In the genomic region with DNA sequence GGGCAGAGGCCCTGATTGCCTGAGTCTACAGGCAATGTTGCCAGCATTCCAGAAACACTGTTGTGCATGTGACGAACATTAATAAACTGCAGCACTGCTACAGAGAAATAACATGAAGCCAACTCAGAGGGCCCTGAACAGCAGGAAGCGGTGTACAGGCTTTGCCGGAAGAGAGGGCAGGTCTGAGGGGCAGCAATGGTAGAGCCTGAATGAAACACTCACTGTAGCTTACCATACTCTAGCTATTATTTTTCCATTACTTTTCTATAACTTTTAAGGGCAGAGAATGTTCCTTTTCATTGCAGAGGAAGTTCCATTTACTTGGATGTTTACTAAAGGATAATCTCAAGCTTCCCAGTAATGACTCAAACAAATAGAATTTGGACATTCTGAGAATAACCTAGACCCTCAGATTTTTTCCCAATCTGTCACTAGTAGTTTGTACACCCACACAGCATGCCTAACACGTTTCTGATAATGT, we compare ENCODE assay signal across 17 cellular contexts.
DNase-seq lines count a peak whose midpoint lies in the region; ATAC-seq, FAIRE-seq and TF ChIP-seq lines count a peak whose summit lies in the region.
"Had no signal": no experiment of that assay in that cellular context is flagged by ENCODE, and none has a peak within 500 bp of the region (broad histone marks: within the 10 kb centered on the region; RNA-seq: fewer than 3 reads in every experiment).

No MANE protein-coding gene starts in this region.

- H3K79me1 ChIP-seq in mesenchymal stem cell (replicated peaks; ENCODE audit: low read length, poor library complexity, severe bottlenecking) = no peaks in the 10 kb centered on the region

- H3K9me2 ChIP-seq in GM23338 (ENCODE audit: insufficient read depth) = no peaks in the 10 kb centered on the region

- peak overlapping the region; percentile 82 for H3K27ac Mint-ChIP-seq in chondrocyte (ENCODE audit: unreplicated experiment)
- H3K27ac Mint-ChIP-seq in GM23338 = no peak overlapping the region
- H3K27ac Mint-ChIP-seq: activated T-cell treated with anti-CD3 and anti-CD28 coated beads, Interleukin-2, amount 50 U/mL, for 72 hours had no signal

- H3K27ac ChIP-seq in ACC112 (ENCODE audit: low read depth, low read length) (peak overlapping the region; percentile 93), mesenchymal stem cell (ENCODE audit: low read length, poor library complexity, severe bottlenecking) (peak overlapping the region; percentile 48), GM23338 (ENCODE audit: low read depth) (no peak overlapping the region)
- H3K27ac ChIP-seq: testis had no signal

- no peak overlapping the region for H2AK5ac ChIP-seq in mesenchymal stem cell (ENCODE audit: low read length, severe bottlenecking)

- TF ChIP-seq CTCF in chondrocyte (IDR thresholded peaks at IDR 0.05) (no peak), GM23338 (conservative IDR thresholded peaks at IDR 0.05; ENCODE audit: low read depth in 2 of 2) (no peak)

- H3K36me3 Mint-ChIP-seq in chondrocyte (ENCODE audit: low read depth) = no peaks in the 10 kb centered on the region
- no peaks in the 10 kb centered on the region for H3K36me3 Mint-ChIP-seq in GM23338 (ENCODE audit: low read depth)

- H3K4me1 ChIP-seq in ACC112 (ENCODE audit: control insufficient read depth, insufficient read depth, low read length, unreplicated experiment) (peaks cover 20% of the 10 kb centered on the region), mesenchymal stem cell (ENCODE audit: control insufficient read depth, insufficient read depth, low read depth, low read length) (peaks cover 13% of the 10 kb centered on the region), GM23338 (ENCODE audit: insufficient read depth) (peaks cover 22% of the 10 kb centered on the region)
- H3K4me1 ChIP-seq: testis had no signal

- no peaks in the 10 kb centered on the region for H3K9me3 ChIP-seq in mesenchymal stem cell (ENCODE audit: control insufficient read depth, low read length)
- H3K9me3 ChIP-seq: testis had no signal

- H3K4me3 ChIP-seq in ACC112 (ENCODE audit: low read depth, low read length) (peak overlapping the region; percentile 44; the same call in 1 of the 2 replicates), mesenchymal stem cell (ENCODE audit: insufficient read depth in 1 of 2, low read depth in 1 of 2, low read length in 2 of 2) (no peak overlapping the region), GM23338 (no peak overlapping the region)
- H3K4me3 ChIP-seq: skin epidermis, testis had no signal

- peak overlapping the region; percentile 64 to 95 for H3K18ac ChIP-seq in mesenchymal stem cell (ENCODE audit: low read depth in 1 of 2, low read length in 2 of 2)

- H3K36me3 ChIP-seq in ACC112 (ENCODE audit: insufficient read depth, low read length) = no peaks in the 10 kb centered on the region
- no peaks in the 10 kb centered on the region for H3K36me3 ChIP-seq in mesenchymal stem cell (ENCODE audit: control insufficient read depth in 1 of 2, insufficient read depth in 2 of 2, low read depth in 1 of 2, low read length in 2 of 2)
- H3K36me3 ChIP-seq in GM23338 (ENCODE audit: insufficient read depth) = no peaks in the 10 kb centered on the region

- H3K4me2 ChIP-seq in mesenchymal stem cell (ENCODE audit: low read length, poor library complexity, severe bottlenecking) (no peak overlapping the region), GM23338 (no peak overlapping the region)

- H3F3A ChIP-seq in GM23338 (replicated peaks; ENCODE audit: low read depth) = no peaks in the 10 kb centered on the region

- H3K4me1 Mint-ChIP-seq in chondrocyte (ENCODE audit: low read depth) (peaks cover 22% of the 10 kb centered on the region), GM23338 (peaks cover 30% of the 10 kb centered on the region)

- no peaks in the 10 kb centered on the region for H3K9me3 Mint-ChIP-seq in chondrocyte (ENCODE audit: low read depth)
- H3K9me3 Mint-ChIP-seq in GM23338 = no peaks in the 10 kb centered on the region
- H3K9me3 Mint-ChIP-seq: activated T-cell treated with anti-CD3 and anti-CD28 coated beads, Interleukin-2, amount 50 U/mL, for 72 hours had no signal

- no peaks in the 10 kb centered on the region for H3K79me2 ChIP-seq in ACC112 (ENCODE audit: control insufficient read depth, insufficient read depth, low read length, unreplicated experiment)
- no peaks in the 10 kb centered on the region for H3K79me2 ChIP-seq in GM23338 (replicated peaks; ENCODE audit: insufficient read depth)

- peak overlapping the region; percentile 93 for H4K8ac ChIP-seq in mesenchymal stem cell (ENCODE audit: low read length)

- no peak for ATAC-seq in GM18520 (IDR thresholded peaks at IDR 0.05; ENCODE audit: unreplicated experiment)
- no peak for ATAC-seq in GM23338
- ATAC-seq: activated CD4-positive, CD25-positive, alpha-beta regulatory T cell treated with anti-CD3 and anti-CD28 coated beads, Interleukin-2, amount 50 U/mL, for 24 hours; activated T-cell treated with anti-CD3 and anti-CD28 coated beads, Interleukin-2, amount 50 U/mL, for 72 hours had no signal

- H2BK120ac ChIP-seq in mesenchymal stem cell (ENCODE audit: low read depth, low read length) = peak overlapping the region; percentile 65

- H3K27me3 ChIP-seq in ACC112 (ENCODE audit: insufficient read depth, low read length) (no peaks in the 10 kb centered on the region), mesenchymal stem cell (ENCODE audit: control insufficient read depth in 1 of 2, insufficient read depth in 1 of 2, low read length in 2 of 2) (no peaks in the 10 kb centered on the region), GM23338 (ENCODE audit: insufficient read depth) (no peaks in the 10 kb centered on the region)
- H3K27me3 ChIP-seq: testis had no signal

- no peak overlapping the region for H3K14ac ChIP-seq in mesenchymal stem cell (ENCODE audit: low read length in 2 of 2)

- H3K23ac ChIP-seq in mesenchymal stem cell (ENCODE audit: low read length in 2 of 2) = no peak overlapping the region

- no peak overlapping the region for H3K4me3 Mint-ChIP-seq in chondrocyte (ENCODE audit: unreplicated experiment)
- H3K4me3 Mint-ChIP-seq in GM23338 = no peak overlapping the region
- H3K4me3 Mint-ChIP-seq: activated T-cell treated with anti-CD3 and anti-CD28 coated beads, Interleukin-2, amount 50 U/mL, for 72 hours had no signal

- 0% methylated on average over 3 of the region's 4 CpGs for WGBS in mesenchymal stem cell

- H2BK15ac ChIP-seq in mesenchymal stem cell (ENCODE audit: low read depth, poor library complexity, severe bottlenecking) = no peak overlapping the region

- no peak overlapping the region for H2BK5ac ChIP-seq in mesenchymal stem cell (ENCODE audit: low read depth, low read length, poor library complexity, severe bottlenecking)

- peak; percentile 46 for FAIRE-seq in HTR-8/SVneo (lab: Jason Lieb, UNC)
- FAIRE-seq: A204.1, H54 had no signal

- no peaks in the 10 kb centered on the region for H3K27me3 Mint-ChIP-seq in chondrocyte (ENCODE audit: low read depth)
- peaks cover 4% of the 10 kb centered on the region for H3K27me3 Mint-ChIP-seq in GM23338 (ENCODE audit: insufficient read depth, low read depth, poor library complexity)

- peak overlapping the region in 1 of 2 experiments; percentile 91 for H3K4ac ChIP-seq in mesenchymal stem cell (ENCODE audit: low read depth in 1 of 2, low read length in 2 of 2)

- H2AFZ ChIP-seq in ACC112 (ENCODE audit: low read length, unreplicated experiment) (peak overlapping the region; percentile 89), mesenchymal stem cell (ENCODE audit: low read depth, low read length) (peak overlapping the region; percentile 46), GM23338 (no peak overlapping the region)

- DNase-seq in HTR-8/SVneo (ENCODE audit: insufficient read length, low spot score) (peak; percentile 15), chondrocyte (ENCODE audit: low spot score) (no peak), mesenchymal stem cell (peak; percentile 79), occipital lobe (lab: John Stamatoyannopoulos, UW) (no peak), GM23338 (ENCODE audit: low spot score) (no peak)
- DNase-seq in activated CD4-positive, CD25-positive, alpha-beta regulatory T cell treated with anti-CD3 and anti-CD28 coated beads, Interleukin-2, amount 50 U/mL, for 72 hours = no peak
- DNase-seq: activated T-cell treated with anti-CD3 and anti-CD28 coated beads, Interleukin-2, amount 50 U/mL, for 72 hours; anterior cingulate cortex; MM.1S; NK-92 treated with Interleukin-12 subunit alpha and Interleukin-12 subunit beta, amount 100 ng/mL, for 24 hours; testis had no signal

- H2BK12ac ChIP-seq in mesenchymal stem cell (ENCODE audit: low read length in 2 of 2) = peak overlapping the region in 1 of 2 experiments; percentile 94

- H4K91ac ChIP-seq in mesenchymal stem cell (ENCODE audit: low read length) = no peak overlapping the region

- H3K9ac ChIP-seq in mesenchymal stem cell (ENCODE audit: low read length) = peak overlapping the region; percentile 8

- H4K20me1 ChIP-seq in GM23338 (replicated peaks; ENCODE audit: insufficient read depth) = no peaks in the 10 kb centered on the region

TF ChIP-seq in GM23338, 12 proteins besides CTCF, POLR2A, EP300 and RAD21 (continues in another document):
- TF ChIP-seq, protein P1, sequence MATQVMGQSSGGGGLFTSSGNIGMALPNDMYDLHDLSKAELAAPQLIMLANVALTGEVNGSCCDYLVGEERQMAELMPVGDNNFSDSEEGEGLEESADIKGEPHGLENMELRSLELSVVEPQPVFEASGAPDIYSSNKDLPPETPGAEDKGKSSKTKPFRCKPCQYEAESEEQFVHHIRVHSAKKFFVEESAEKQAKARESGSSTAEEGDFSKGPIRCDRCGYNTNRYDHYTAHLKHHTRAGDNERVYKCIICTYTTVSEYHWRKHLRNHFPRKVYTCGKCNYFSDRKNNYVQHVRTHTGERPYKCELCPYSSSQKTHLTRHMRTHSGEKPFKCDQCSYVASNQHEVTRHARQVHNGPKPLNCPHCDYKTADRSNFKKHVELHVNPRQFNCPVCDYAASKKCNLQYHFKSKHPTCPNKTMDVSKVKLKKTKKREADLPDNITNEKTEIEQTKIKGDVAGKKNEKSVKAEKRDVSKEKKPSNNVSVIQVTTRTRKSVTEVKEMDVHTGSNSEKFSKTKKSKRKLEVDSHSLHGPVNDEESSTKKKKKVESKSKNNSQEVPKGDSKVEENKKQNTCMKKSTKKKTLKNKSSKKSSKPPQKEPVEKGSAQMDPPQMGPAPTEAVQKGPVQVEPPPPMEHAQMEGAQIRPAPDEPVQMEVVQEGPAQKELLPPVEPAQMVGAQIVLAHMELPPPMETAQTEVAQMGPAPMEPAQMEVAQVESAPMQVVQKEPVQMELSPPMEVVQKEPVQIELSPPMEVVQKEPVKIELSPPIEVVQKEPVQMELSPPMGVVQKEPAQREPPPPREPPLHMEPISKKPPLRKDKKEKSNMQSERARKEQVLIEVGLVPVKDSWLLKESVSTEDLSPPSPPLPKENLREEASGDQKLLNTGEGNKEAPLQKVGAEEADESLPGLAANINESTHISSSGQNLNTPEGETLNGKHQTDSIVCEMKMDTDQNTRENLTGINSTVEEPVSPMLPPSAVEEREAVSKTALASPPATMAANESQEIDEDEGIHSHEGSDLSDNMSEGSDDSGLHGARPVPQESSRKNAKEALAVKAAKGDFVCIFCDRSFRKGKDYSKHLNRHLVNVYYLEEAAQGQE (IDR thresholded peaks at IDR 0.05; ENCODE audit: unreplicated experiment) = no peak
- no peak for TF ChIP-seq POLR2AphosphoS5 (IDR thresholded peaks at IDR 0.05; ENCODE audit: low read depth)
- no peak for TF ChIP-seq EZH2 (IDR thresholded peaks at IDR 0.05; ENCODE audit: low read depth, unreplicated experiment)
- TF ChIP-seq JUNB (IDR thresholded peaks at IDR 0.05; ENCODE audit: unreplicated experiment) = no peak
- no peak for TF ChIP-seq STAT1 (IDR thresholded peaks at IDR 0.05; ENCODE audit: unreplicated experiment)

Comparison
In these comparisons a context has a peak if more than half of its experiments do, and no peak if none do; other contexts are left out.
1. DNase-seq: peak in HTR-8/SVneo (single experiment) and mesenchymal stem cell (single experiment); none in chondrocyte (single experiment), occipital lobe (single experiment), activated CD4-positive, CD25-positive, alpha-beta regulatory T cell treated with anti-CD3 and anti-CD28 coated beads, Interleukin-2, amount 50 U/mL, for 72 hours (single experiment) and GM23338 (single experiment).